ENCODE assay signal across 22 cellular contexts in genomic region chr5:53359906-53360305, GRCh38.
DNase-seq lines count a peak whose midpoint lies in the region; ATAC-seq and TF ChIP-seq lines count a peak whose summit lies in the region.
"Had no signal": no experiment of that assay in that cellular context is flagged by ENCODE, and none has a peak within 500 bp of the region (broad histone marks: within the 10 kb centered on the region; RNA-seq: fewer than 3 reads in every experiment).

No MANE protein-coding gene starts in this region.

- peak overlapping the region; percentile 2 for H3K9ac ChIP-seq in smooth muscle cell (ENCODE audit: low read depth)

- H3K79me2 ChIP-seq in smooth muscle cell (ENCODE audit: low read depth): no peaks in the 10 kb centered on the region

- no peak overlapping the region for H3K4me3 ChIP-seq in RWPE2 (ENCODE audit: severe bottlenecking)
- H3K4me3 ChIP-seq in fibroblast of pulmonary artery (replicated peaks; ENCODE audit: low read depth, low read length): no peak overlapping the region
- H3K4me3 ChIP-seq in smooth muscle cell: no peak overlapping the region
- H3K4me3 ChIP-seq: colonic mucosa, lower lobe of right lung, thyroid gland had no signal

- no peak overlapping the region for H2AFZ ChIP-seq in smooth muscle cell (ENCODE audit: low read depth)

- H3F3A ChIP-seq in smooth muscle cell (ENCODE audit: low read depth): peaks cover 12% of the 10 kb centered on the region

- no peaks in the 10 kb centered on the region for H3K27me3 ChIP-seq in RWPE2 (ENCODE audit: insufficient read depth, poor library complexity, severe bottlenecking)
- no peaks in the 10 kb centered on the region for H3K27me3 ChIP-seq in smooth muscle cell (ENCODE audit: low read depth)
- H3K27me3 ChIP-seq: colonic mucosa, thyroid gland had no signal

- H3K4me2 ChIP-seq in smooth muscle cell: peak overlapping the region; percentile 43

- peaks cover 70% of the 10 kb centered on the region for H3K4me1 ChIP-seq in RWPE2 (ENCODE audit: insufficient read depth, poor library complexity, severe bottlenecking)
- peaks cover 5% of the 10 kb centered on the region for H3K4me1 ChIP-seq in smooth muscle cell (ENCODE audit: low read depth)
- H3K4me1 ChIP-seq: colonic mucosa, lower lobe of right lung had no signal

- DNase-seq in NCI-H2029 (lab: John Stamatoyannopoulos, UW): peak; percentile 25
- no peak for DNase-seq in NCI-H2029 treated with DMSO at 0.1 percent for 48 hours (lab: John Stamatoyannopoulos, UW)
- DNase-seq in RWPE2 (ENCODE audit: low spot score): no peak
- peak; percentile 95 for DNase-seq in fibroblast of pulmonary artery (ENCODE audit: low read depth)
- no peak for DNase-seq in smooth muscle cell (lab: John Stamatoyannopoulos, UW; ENCODE audit: unreplicated experiment)
- DNase-seq in NCI-H2196 treated with DMSO at 0.1 percent for 48 hours (lab: John Stamatoyannopoulos, UW; ENCODE audit: unreplicated experiment): no peak
- DNase-seq: activated CD4-positive, alpha-beta T cell treated with anti-CD3 and anti-CD28 coated beads for 1 hour; activated CD8-positive, alpha-beta memory T cell treated with anti-CD3 and anti-CD28 coated beads, Interleukin-2, amount 10 ng/mL, durations not matched to agents 7 days and 5 days; activated effector memory CD4-positive, alpha-beta T cell treated with anti-CD3 and anti-CD28 coated beads, Interleukin-2, amount 50 U/mL, for 16 hours; amygdala; C1 segment of cervical spinal cord; colonic mucosa; H9; lower lobe of right lung; naive thymus-derived CD4-positive, alpha-beta T cell; NCI-H1417 treated with DMSO at 0.1 percent for 48 hours; NCI-H446 treated with DMSO at 0.1 percent for 48 hours; stimulated activated CD4-positive, alpha-beta T cell treated with anti-CD3 and anti-CD28 coated beads, Interleukin-12 subunit alpha, Interleukin-12 subunit beta, amount 100 ng/mL, for 4 hours; thyroid gland had no signal

- no peaks in the 10 kb centered on the region for H4K20me1 ChIP-seq in smooth muscle cell (ENCODE audit: low read depth)

- H3K36me3 ChIP-seq in RWPE2 (ENCODE audit: low read depth): no peaks in the 10 kb centered on the region
- H3K36me3 ChIP-seq in smooth muscle cell (ENCODE audit: low read depth): no peaks in the 10 kb centered on the region
- H3K36me3 ChIP-seq: colonic mucosa, lower lobe of right lung, thyroid gland had no signal

- H3K27ac ChIP-seq in RWPE2 (ENCODE audit: poor library complexity, severe bottlenecking) (peak overlapping the region; percentile 100), smooth muscle cell (ENCODE audit: low read depth) (peak overlapping the region; percentile 86)
- H3K27ac ChIP-seq: 22Rv1, colonic mucosa, lower lobe of right lung had no signal

- H3K9me3 ChIP-seq in RWPE2 (ENCODE audit: severe bottlenecking): no peaks in the 10 kb centered on the region
- no peaks in the 10 kb centered on the region for H3K9me3 ChIP-seq in smooth muscle cell (replicated peaks; ENCODE audit: low read depth)
- H3K9me3 ChIP-seq: colonic mucosa, lower lobe of right lung, thyroid gland had no signal

- TF ChIP-seq CTCF in RWPE2 (IDR thresholded peaks at IDR 0.05; ENCODE audit: poor library complexity, severe bottlenecking): no peak
- TF ChIP-seq CTCF in fibroblast of pulmonary artery (IDR thresholded peaks at IDR 0.05; ENCODE audit: low read length, missing control alignments): no peak
- TF ChIP-seq CTCF in smooth muscle cell (IDR thresholded peaks at IDR 0.05; ENCODE audit: borderline replicate concordance, insufficient read depth, poor library complexity, severe bottlenecking): no peak

- 96% methylated on average over 2 of the region's 2 CpGs for WGBS in smooth muscle cell (ENCODE audit: low lambda C conversion rate)

- no peak for ATAC-seq in RWPE2 (ENCODE audit: low read depth)
- no peak for ATAC-seq in GM19467 (IDR thresholded peaks at IDR 0.05; ENCODE audit: unreplicated experiment)
- ATAC-seq in HG02840 (IDR thresholded peaks at IDR 0.05; ENCODE audit: low FRiP score, unreplicated experiment): no peak
- ATAC-seq: activated CD8-positive, alpha-beta memory T cell treated with anti-CD3 and anti-CD28 coated beads, Interleukin-2, amount 10 ng/mL, durations not matched to agents 7 days and 5 days; lower lobe of right lung; naive thymus-derived CD4-positive, alpha-beta T cell had no signal

Comparison
In these comparisons a context has a peak if more than half of its experiments do, and no peak if none do; other contexts are left out.
1. DNase-seq: peak in NCI-H2029 (single experiment) and fibroblast of pulmonary artery (single experiment); none in NCI-H2029 treated with DMSO at 0.1 percent for 48 hours (single experiment), RWPE2 (single experiment), smooth muscle cell (single experiment) and NCI-H2196 treated with DMSO at 0.1 percent for 48 hours (single experiment).